Comparison of ENCODE assay signal across 2 cellular contexts in the genomic region with DNA sequence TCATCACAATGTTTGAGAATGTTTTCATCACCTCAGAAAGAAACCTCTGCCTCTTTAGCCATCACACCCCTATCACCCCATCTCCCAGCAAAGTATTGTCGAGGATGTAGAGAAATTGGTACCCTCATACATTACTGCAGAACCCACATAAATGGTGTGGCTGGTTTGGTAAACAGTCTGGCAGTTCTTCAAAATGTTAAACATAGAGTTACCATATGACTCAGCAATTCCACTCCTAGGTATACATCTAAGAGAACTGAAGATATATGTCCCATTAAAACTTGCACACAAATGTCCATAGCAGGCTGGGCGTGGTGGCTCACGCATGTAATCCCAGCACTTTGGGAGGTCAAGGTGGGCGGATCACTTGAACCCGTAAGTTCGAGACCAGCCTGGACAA.
TF ChIP-seq lines count a peak whose summit lies in the region.

No MANE protein-coding gene starts in this region.

TF ChIP-seq in HepG2, 621 proteins besides CTCF, POLR2A, EP300 and RAD21:
- TF ChIP-seq, protein P1, sequence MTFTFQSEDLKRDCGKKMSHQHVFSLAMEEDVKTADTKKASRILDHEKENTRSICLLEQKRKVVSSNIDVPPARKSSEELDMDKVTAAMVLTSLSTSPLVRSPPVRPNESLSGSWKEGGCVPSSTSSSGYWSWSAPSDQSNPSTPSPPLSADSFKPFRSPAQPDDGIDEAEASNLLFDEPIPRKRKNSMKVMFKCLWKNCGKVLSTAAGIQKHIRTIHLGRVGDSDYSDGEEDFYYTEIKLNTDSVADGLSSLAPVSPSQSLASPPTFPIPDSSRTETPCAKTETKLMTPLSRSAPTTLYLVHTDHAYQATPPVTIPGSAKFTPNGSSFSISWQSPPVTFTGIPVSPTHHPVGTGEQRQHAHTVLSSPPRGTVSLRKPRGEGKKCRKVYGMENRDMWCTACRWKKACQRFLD (CRISPR knock-in tag; IDR thresholded peaks at IDR 0.05; ENCODE audit: borderline replicate concordance): no peak
- peak; percentile 80 for TF ChIP-seq NFE2L2 (IDR thresholded peaks at IDR 0.05; ENCODE audit: low read length)
- no peak for TF ChIP-seq ZSCAN12 (CRISPR knock-in tag; IDR thresholded peaks at IDR 0.05)
- no peak for TF ChIP-seq ZC3H4 (CRISPR knock-in tag; IDR thresholded peaks at IDR 0.05; ENCODE audit: borderline replicate concordance)
- no peak for TF ChIP-seq LRRFIP1 (CRISPR knock-in tag; conservative IDR thresholded peaks at IDR 0.05)
- no peak for TF ChIP-seq ATF6 (CRISPR knock-in tag; conservative IDR thresholded peaks at IDR 0.05)
- TF ChIP-seq, protein P2, sequence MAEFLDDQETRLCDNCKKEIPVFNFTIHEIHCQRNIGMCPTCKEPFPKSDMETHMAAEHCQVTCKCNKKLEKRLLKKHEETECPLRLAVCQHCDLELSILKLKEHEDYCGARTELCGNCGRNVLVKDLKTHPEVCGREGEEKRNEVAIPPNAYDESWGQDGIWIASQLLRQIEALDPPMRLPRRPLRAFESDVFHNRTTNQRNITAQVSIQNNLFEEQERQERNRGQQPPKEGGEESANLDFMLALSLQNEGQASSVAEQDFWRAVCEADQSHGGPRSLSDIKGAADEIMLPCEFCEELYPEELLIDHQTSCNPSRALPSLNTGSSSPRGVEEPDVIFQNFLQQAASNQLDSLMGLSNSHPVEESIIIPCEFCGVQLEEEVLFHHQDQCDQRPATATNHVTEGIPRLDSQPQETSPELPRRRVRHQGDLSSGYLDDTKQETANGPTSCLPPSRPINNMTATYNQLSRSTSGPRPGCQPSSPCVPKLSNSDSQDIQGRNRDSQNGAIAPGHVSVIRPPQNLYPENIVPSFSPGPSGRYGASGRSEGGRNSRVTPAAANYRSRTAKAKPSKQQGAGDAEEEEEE (CRISPR knock-in tag; IDR thresholded peaks at IDR 0.05; ENCODE audit: borderline replicate concordance): no peak
- TF ChIP-seq TMF1 (CRISPR knock-in tag; IDR thresholded peaks at IDR 0.05; ENCODE audit: low read depth): no peak
- TF ChIP-seq ZNF556 (CRISPR knock-in tag; IDR thresholded peaks at IDR 0.05; ENCODE audit: borderline replicate concordance): no peak
- TF ChIP-seq MAFK (conservative IDR thresholded peaks at IDR 0.05 in 1 of 2, IDR thresholded peaks at IDR 0.05 in 1 of 2; ENCODE audit: low read length in 2 of 2): peak; percentile 42 to 54
- TF ChIP-seq GLI4 (CRISPR knock-in tag; IDR thresholded peaks at IDR 0.05; ENCODE audit: borderline replicate concordance): no peak
- TF ChIP-seq ZC3H13 (CRISPR knock-in tag; IDR thresholded peaks at IDR 0.05): no peak

TF ChIP-seq in K562, 482 proteins besides CTCF, POLR2A, EP300 and RAD21 (continues in another document):
- TF ChIP-seq, protein P3, sequence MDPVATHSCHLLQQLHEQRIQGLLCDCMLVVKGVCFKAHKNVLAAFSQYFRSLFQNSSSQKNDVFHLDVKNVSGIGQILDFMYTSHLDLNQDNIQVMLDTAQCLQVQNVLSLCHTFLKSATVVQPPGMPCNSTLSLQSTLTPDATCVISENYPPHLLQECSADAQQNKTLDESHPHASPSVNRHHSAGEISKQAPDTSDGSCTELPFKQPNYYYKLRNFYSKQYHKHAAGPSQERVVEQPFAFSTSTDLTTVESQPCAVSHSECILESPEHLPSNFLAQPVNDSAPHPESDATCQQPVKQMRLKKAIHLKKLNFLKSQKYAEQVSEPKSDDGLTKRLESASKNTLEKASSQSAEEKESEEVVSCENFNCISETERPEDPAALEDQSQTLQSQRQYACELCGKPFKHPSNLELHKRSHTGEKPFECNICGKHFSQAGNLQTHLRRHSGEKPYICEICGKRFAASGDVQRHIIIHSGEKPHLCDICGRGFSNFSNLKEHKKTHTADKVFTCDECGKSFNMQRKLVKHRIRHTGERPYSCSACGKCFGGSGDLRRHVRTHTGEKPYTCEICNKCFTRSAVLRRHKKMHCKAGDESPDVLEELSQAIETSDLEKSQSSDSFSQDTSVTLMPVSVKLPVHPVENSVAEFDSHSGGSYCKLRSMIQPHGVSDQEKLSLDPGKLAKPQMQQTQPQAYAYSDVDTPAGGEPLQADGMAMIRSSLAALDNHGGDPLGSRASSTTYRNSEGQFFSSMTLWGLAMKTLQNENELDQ (CRISPR knock-in tag; IDR thresholded peaks at IDR 0.05; ENCODE audit: borderline replicate concordance): no peak
- TF ChIP-seq TAF9B (IDR thresholded peaks at IDR 0.05; ENCODE audit: partially characterized antibody): no peak
- TF ChIP-seq, protein P4, sequence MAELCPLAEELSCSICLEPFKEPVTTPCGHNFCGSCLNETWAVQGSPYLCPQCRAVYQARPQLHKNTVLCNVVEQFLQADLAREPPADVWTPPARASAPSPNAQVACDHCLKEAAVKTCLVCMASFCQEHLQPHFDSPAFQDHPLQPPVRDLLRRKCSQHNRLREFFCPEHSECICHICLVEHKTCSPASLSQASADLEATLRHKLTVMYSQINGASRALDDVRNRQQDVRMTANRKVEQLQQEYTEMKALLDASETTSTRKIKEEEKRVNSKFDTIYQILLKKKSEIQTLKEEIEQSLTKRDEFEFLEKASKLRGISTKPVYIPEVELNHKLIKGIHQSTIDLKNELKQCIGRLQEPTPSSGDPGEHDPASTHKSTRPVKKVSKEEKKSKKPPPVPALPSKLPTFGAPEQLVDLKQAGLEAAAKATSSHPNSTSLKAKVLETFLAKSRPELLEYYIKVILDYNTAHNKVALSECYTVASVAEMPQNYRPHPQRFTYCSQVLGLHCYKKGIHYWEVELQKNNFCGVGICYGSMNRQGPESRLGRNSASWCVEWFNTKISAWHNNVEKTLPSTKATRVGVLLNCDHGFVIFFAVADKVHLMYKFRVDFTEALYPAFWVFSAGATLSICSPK (IDR thresholded peaks at IDR 0.05; ENCODE audit: borderline replicate concordance): no peak
- TF ChIP-seq C11orf30 (IDR thresholded peaks at IDR 0.05; ENCODE audit: low read depth): peak; percentile 94
- no peak for TF ChIP-seq ZNF584 (CRISPR knock-in tag; IDR thresholded peaks at IDR 0.05; ENCODE audit: low read depth)
- no peak for TF ChIP-seq HES1 (IDR thresholded peaks at IDR 0.05; ENCODE audit: low read depth)
- TF ChIP-seq SMARCC2 (IDR thresholded peaks at IDR 0.05; ENCODE audit: low read depth): 0 out of 2 replicates have a peak, but pooled peaks have one; percentile 26
- no peak for TF ChIP-seq NFIC (IDR thresholded peaks at IDR 0.05)
- no peak for TF ChIP-seq RBM25 (IDR thresholded peaks at IDR 0.05; ENCODE audit: low read depth, low read length, severe bottlenecking)
- TF ChIP-seq FOXK2 (conservative IDR thresholded peaks at IDR 0.05 in 1 of 2, IDR thresholded peaks at IDR 0.05 in 1 of 2; ENCODE audit: low read depth in 2 of 2): 0 out of 4 replicates have a peak, but pooled peaks of 1 of the 2 experiments have one; percentile 31
- no peak for TF ChIP-seq CHD1 (IDR thresholded peaks at IDR 0.05; ENCODE audit: low read length)
- peak; percentile 94 for TF ChIP-seq MAFG (tag; conservative IDR thresholded peaks at IDR 0.05)
- TF ChIP-seq ARID1B (IDR thresholded peaks at IDR 0.05): peak; percentile 34; the same call in 1 of the 2 replicates
- TF ChIP-seq ZNF75A (CRISPR knock-in tag; IDR thresholded peaks at IDR 0.05): no peak
- no peak for TF ChIP-seq HMGN3 (IDR thresholded peaks at IDR 0.05; ENCODE audit: borderline replicate concordance, extremely low read depth, insufficient read length, low read depth, low read length)
- no peak for TF ChIP-seq CHD2 (IDR thresholded peaks at IDR 0.05; ENCODE audit: low read depth, low read length)
- TF ChIP-seq GTF2A2 (tag; IDR thresholded peaks at IDR 0.05): no peak
- no peak for TF ChIP-seq HDAC2 (IDR thresholded peaks at IDR 0.05)
- TF ChIP-seq ATF3 (IDR thresholded peaks at IDR 0.05): no peak
- no peak for TF ChIP-seq ATF3 (CRISPR knock-in tag; conservative IDR thresholded peaks at IDR 0.05)
- TF ChIP-seq ZNF766 (CRISPR knock-in tag; conservative IDR thresholded peaks at IDR 0.05): no peak
- TF ChIP-seq, protein P5, sequence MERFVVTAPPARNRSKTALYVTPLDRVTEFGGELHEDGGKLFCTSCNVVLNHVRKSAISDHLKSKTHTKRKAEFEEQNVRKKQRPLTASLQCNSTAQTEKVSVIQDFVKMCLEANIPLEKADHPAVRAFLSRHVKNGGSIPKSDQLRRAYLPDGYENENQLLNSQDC (CRISPR knock-in tag; IDR thresholded peaks at IDR 0.05): no peak
- TF ChIP-seq, protein P6, sequence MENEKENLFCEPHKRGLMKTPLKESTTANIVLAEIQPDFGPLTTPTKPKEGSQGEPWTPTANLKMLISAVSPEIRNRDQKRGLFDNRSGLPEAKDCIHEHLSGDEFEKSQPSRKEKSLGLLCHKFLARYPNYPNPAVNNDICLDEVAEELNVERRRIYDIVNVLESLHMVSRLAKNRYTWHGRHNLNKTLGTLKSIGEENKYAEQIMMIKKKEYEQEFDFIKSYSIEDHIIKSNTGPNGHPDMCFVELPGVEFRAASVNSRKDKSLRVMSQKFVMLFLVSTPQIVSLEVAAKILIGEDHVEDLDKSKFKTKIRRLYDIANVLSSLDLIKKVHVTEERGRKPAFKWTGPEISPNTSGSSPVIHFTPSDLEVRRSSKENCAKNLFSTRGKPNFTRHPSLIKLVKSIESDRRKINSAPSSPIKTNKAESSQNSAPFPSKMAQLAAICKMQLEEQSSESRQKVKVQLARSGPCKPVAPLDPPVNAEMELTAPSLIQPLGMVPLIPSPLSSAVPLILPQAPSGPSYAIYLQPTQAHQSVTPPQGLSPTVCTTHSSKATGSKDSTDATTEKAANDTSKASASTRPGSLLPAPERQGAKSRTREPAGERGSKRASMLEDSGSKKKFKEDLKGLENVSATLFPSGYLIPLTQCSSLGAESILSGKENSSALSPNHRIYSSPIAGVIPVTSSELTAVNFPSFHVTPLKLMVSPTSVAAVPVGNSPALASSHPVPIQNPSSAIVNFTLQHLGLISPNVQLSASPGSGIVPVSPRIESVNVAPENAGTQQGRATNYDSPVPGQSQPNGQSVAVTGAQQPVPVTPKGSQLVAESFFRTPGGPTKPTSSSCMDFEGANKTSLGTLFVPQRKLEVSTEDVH (IDR thresholded peaks at IDR 0.05; ENCODE audit: low read depth, partially characterized antibody): no peak
- no peak for TF ChIP-seq MEF2D (tag; conservative IDR thresholded peaks at IDR 0.05; ENCODE audit: low read depth)
- no peak for TF ChIP-seq ZNF133 (CRISPR knock-in tag; IDR thresholded peaks at IDR 0.05)
- TF ChIP-seq NRF1 (conservative IDR thresholded peaks at IDR 0.05 in 1 of 2, IDR thresholded peaks at IDR 0.05 in 1 of 2): no peak
- TF ChIP-seq BHLHE40 (IDR thresholded peaks at IDR 0.05; ENCODE audit: low read length): no peak
- no peak for TF ChIP-seq NR3C1 (CRISPR knock-in tag; IDR thresholded peaks at IDR 0.05)
- TF ChIP-seq HNRNPUL1 (IDR thresholded peaks at IDR 0.05; ENCODE audit: low read length): no peak
- no peak for TF ChIP-seq FOXO4 (CRISPR knock-in tag; IDR thresholded peaks at IDR 0.05)
- no peak for TF ChIP-seq MCM2 (IDR thresholded peaks at IDR 0.05; ENCODE audit: low read depth)
- no peak for TF ChIP-seq RBM34 (IDR thresholded peaks at IDR 0.05; ENCODE audit: borderline replicate concordance, insufficient read depth, low read length)
- TF ChIP-seq COPS2 (conservative IDR thresholded peaks at IDR 0.05): no peak
- TF ChIP-seq, protein P7, sequence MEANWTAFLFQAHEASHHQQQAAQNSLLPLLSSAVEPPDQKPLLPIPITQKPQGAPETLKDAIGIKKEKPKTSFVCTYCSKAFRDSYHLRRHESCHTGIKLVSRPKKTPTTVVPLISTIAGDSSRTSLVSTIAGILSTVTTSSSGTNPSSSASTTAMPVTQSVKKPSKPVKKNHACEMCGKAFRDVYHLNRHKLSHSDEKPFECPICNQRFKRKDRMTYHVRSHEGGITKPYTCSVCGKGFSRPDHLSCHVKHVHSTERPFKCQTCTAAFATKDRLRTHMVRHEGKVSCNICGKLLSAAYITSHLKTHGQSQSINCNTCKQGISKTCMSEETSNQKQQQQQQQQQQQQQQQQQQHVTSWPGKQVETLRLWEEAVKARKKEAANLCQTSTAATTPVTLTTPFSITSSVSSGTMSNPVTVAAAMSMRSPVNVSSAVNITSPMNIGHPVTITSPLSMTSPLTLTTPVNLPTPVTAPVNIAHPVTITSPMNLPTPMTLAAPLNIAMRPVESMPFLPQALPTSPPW (CRISPR knock-in tag; IDR thresholded peaks at IDR 0.05): no peak
- TF ChIP-seq SMAD3 (CRISPR knock-in tag; conservative IDR thresholded peaks at IDR 0.05): no peak
- TF ChIP-seq ZNF316 (IDR thresholded peaks at IDR 0.05): peak; percentile 96
- no peak for TF ChIP-seq POLR3A (IDR thresholded peaks at IDR 0.05; ENCODE audit: borderline replicate concordance, extremely low read depth, insufficient read depth, insufficient read length)
- TF ChIP-seq FOXA1 (IDR thresholded peaks at IDR 0.05; ENCODE audit: borderline replicate concordance): no peak
- TF ChIP-seq HMG20A (CRISPR knock-in tag; conservative IDR thresholded peaks at IDR 0.05): no peak
- peak; percentile 73 for TF ChIP-seq MAFF (IDR thresholded peaks at IDR 0.05; ENCODE audit: low read length)
- no peak for TF ChIP-seq YY1 (IDR thresholded peaks at IDR 0.05; ENCODE audit: borderline replicate concordance in 1 of 3, control insufficient read depth in 1 of 3, extremely low read depth in 1 of 3, insufficient read depth in 3 of 3, insufficient read length in 1 of 3, insufficient replicate concordance in 2 of 3, low read depth in 1 of 3, low read length in 2 of 3)
- no peak for TF ChIP-seq RHOXF2B (CRISPR knock-in tag; conservative IDR thresholded peaks at IDR 0.05)
- no peak for TF ChIP-seq FOSL1 (tag; conservative IDR thresholded peaks at IDR 0.05)
- TF ChIP-seq NFE2 (IDR thresholded peaks at IDR 0.05; ENCODE audit: low read depth): peak; percentile 89
- no peak for TF ChIP-seq SIX5 (IDR thresholded peaks at IDR 0.05; ENCODE audit: borderline replicate concordance in 1 of 2, insufficient read depth in 1 of 2, low read depth in 1 of 2, low read length in 2 of 2)
- TF ChIP-seq KAT2B (IDR thresholded peaks at IDR 0.05; ENCODE audit: low read depth, low read length): no peak
- TF ChIP-seq NFE2L1 (tag; IDR thresholded peaks at IDR 0.05; ENCODE audit: borderline replicate concordance, low read depth): peak; percentile 83
- TF ChIP-seq ZNF239 (CRISPR knock-in tag; IDR thresholded peaks at IDR 0.05): no peak
